15 cellular contexts compared by ENCODE assay signal in the genomic region with DNA sequence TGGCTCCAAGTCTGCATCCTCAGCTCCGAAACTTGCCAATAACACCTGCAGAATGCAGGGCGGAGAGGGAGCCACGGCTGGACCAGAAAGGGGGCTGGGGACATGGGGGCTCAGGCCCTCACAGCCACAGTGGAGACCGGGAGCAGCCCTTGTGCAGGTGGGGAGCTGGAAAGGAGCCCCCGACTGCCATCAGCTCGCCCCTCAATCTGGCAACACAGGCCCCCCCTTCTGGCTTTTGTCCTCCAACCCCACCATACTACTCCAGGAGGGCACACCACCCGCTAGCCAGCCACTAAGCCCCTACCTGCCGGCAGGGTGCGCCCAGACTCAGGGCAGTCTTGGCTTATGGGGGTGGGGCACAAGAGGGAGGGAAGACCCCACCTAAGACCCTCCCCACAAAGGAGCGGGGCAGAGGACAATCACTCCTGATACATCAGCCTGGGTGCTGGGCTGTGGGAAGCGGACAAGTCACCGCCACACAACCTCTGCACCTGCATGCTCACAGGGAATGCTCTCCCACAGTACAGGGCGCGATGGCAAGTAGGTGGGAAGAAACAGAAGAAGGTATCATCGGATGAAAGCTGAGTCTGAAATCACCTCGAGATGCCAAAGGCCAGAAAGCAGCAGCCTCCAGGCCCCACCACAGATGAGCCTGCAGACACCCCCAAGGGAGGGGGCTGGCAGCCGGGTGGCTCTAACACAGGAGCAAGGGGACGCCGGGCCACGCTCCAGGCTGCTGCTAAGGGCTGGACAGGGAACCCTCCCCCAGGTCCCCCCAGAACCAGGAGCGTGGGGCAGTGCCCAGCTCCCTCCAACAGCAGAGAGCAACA.
DNase-seq lines count a peak whose midpoint lies in the region; ATAC-seq and TF ChIP-seq lines count a peak whose summit lies in the region.
"Had no signal": no experiment of that assay in that cellular context is flagged by ENCODE, and none has a peak within 500 bp of the region (broad histone marks: within the 10 kb centered on the region; RNA-seq: fewer than 3 reads in every experiment).

No MANE protein-coding gene starts in this region.

- peaks cover 19% of the 10 kb centered on the region for H3K4me1 ChIP-seq in left ventricle myocardium inferior
- H3K4me1 ChIP-seq: HAP-1, SJCRH30 had no signal

- H3K9me3 Mint-ChIP-seq in naive B cell = peaks cover 0 to 3% (median 0%) of the 10 kb centered on the region in 7 donors
- peaks cover 11% of the 10 kb centered on the region for H3K9me3 Mint-ChIP-seq in mesothelial cell of epicardium
- H3K9me3 Mint-ChIP-seq: CD8-positive, alpha-beta memory T cell had no signal

- H3K27ac Mint-ChIP-seq in T-helper 17 cell (peak overlapping the region; percentile 27), naive B cell (peak overlapping the region in 4 of 6 donors; percentile 88 to 98 (median 97)), mesothelial cell of epicardium (no peak overlapping the region)

- H3K4me1 Mint-ChIP-seq in T-helper 17 cell (peaks cover 36% of the 10 kb centered on the region), naive B cell (peaks cover 34 to 55% (median 55%) of the 10 kb centered on the region in 3 donors), mesothelial cell of epicardium (no peaks in the 10 kb centered on the region)

- H3K27me3 Mint-ChIP-seq in T-helper 17 cell (no peaks in the 10 kb centered on the region), naive B cell (no peaks in the 10 kb centered on the region), mesothelial cell of epicardium (ENCODE audit: low read depth) (no peaks in the 10 kb centered on the region)

- H3K36me3 ChIP-seq in left ventricle myocardium inferior = peaks cover 7% of the 10 kb centered on the region
- H3K36me3 ChIP-seq: HAP-1, SJCRH30 had no signal

- H3K36me3 Mint-ChIP-seq in T-helper 17 cell (ENCODE audit: low read depth) (peaks cover 8% of the 10 kb centered on the region), naive B cell (peaks cover 8 to 39% of the 10 kb centered on the region in 2 donors), mesothelial cell of epicardium (peaks cover 27% of the 10 kb centered on the region)

- ATAC-seq in left ventricle myocardium superior (no peak), T-helper 17 cell (no peak), naive B cell (ENCODE audit: low read depth in 2 of 2) (no peak)

- H3K9me3 ChIP-seq in left ventricle myocardium inferior (replicated peaks) = no peaks in the 10 kb centered on the region
- H3K9me3 ChIP-seq in T-helper 17 cell (ENCODE audit: control insufficient read depth, low read length, poor library complexity, severe bottlenecking) = no peaks in the 10 kb centered on the region
- H3K9me3 ChIP-seq: HAP-1, SJCRH30 had no signal

- no peak overlapping the region for H3K27ac ChIP-seq in left ventricle myocardium inferior (replicated peaks)
- H3K27ac ChIP-seq: SJCRH30 had no signal

- TF ChIP-seq CTCF in left ventricle myocardium inferior (IDR thresholded peaks at IDR 0.05; ENCODE audit: borderline replicate concordance) = no peak
- no peak for TF ChIP-seq CTCF in mesothelial cell of epicardium (IDR thresholded peaks at IDR 0.05; ENCODE audit: unreplicated experiment)

- no peak overlapping the region for H3K4me3 Mint-ChIP-seq in T-helper 17 cell
- H3K4me3 Mint-ChIP-seq in naive B cell = peak overlapping the region in 3 of 8 donors; percentile 61 to 85 (median 72)
- no peak overlapping the region for H3K4me3 Mint-ChIP-seq in mesothelial cell of epicardium

- no peak overlapping the region for H3K4me3 ChIP-seq in left ventricle myocardium inferior
- H3K4me3 ChIP-seq: HAP-1, SJCRH30 had no signal

- H3K27me3 ChIP-seq in left ventricle myocardium inferior (ENCODE audit: low read depth) = no peaks in the 10 kb centered on the region
- H3K27me3 ChIP-seq: SJCRH30 had no signal

- intact Hi-C loops in left ventricle myocardium superior (cut with micrococcal nuclease) (no loop called here), left ventricle myocardium inferior (cut with micrococcal nuclease) (no loop called here)

- peak; percentile 8 for DNase-seq in left ventricle myocardium superior
- no peak for DNase-seq in left ventricle myocardium inferior
- DNase-seq in T-helper 17 cell = no peak
- no peak for DNase-seq in naive B cell
- DNase-seq in mesothelial cell of epicardium (ENCODE audit: low spot score in 2 of 2, unreplicated experiment in 2 of 2) = no peak
- no peak for DNase-seq in MV-4-11 (lab: John Stamatoyannopoulos, UW)
- DNase-seq in NCI-H82 (lab: John Stamatoyannopoulos, UW) = no peak
- DNase-seq: CD8-positive, alpha-beta memory T cell; DMS79; NCI-H1436; NCI-H2029; NCI-H446; RPMI8226; SJCRH30 had no signal
